ENCODE assay signal across 1 cellular context in the genomic region with DNA sequence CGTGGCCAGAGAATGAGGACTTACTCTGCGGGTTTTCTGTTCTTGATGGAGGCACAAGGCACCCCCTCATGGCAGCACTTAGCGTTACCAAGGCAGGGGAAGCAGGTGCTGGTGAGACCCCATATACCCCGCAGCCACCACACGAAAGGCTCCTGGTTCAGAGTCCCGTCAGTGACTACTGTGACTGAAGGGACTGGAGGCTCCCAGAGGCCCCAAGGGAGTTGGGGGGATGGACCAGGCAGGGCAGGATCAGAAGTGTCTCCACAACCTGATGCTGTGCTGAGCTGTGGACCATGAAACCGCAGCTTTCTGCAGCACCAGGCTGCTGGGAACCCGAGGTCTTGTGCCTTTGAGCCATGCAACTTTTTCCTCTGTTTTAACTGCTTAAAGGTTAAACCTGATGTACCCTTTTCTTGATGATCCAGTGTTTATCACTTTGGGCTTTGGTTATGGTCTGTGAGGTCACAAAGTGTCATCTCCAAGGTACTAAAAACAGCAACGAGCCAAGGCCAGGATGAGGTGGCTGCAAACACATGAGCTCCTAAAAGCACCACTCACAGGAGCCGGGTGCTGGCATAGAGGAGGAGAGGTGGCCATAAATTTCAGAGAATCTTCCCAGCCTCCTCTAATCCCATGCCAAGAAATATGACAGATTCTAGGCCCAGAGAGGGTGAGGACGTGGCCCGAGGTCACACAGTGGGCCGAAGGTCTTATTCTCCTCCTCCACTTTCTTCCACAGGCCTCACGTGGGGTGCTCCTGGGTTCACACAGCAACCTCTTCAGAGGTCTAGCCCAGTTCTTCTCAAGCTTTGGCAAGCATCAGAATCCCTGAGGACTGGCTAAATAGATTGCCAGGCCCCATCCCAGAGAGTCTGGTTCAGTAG.
TF ChIP-seq lines count a peak whose summit lies in the region.

No MANE protein-coding gene starts in this region.

TF ChIP-seq in HepG2, 621 proteins besides CTCF, POLR2A, EP300 and RAD21:
- no peak for TF ChIP-seq CREB3 (CRISPR knock-in tag; IDR thresholded peaks at IDR 0.05)
- TF ChIP-seq XRCC5 (optimal IDR thresholded peaks at IDR 0.05; ENCODE audit: low read length): no peak
- peak; percentile 86 for TF ChIP-seq ZNF768 (CRISPR knock-in tag; IDR thresholded peaks at IDR 0.05)
- no peak for TF ChIP-seq TRIM24 (CRISPR knock-in tag; IDR thresholded peaks at IDR 0.05)
- TF ChIP-seq SUZ12 (IDR thresholded peaks at IDR 0.05; ENCODE audit: low read depth, low read length): no peak
- no peak for TF ChIP-seq ZNF770 (CRISPR knock-in tag; IDR thresholded peaks at IDR 0.05)
- TF ChIP-seq, protein P1, sequence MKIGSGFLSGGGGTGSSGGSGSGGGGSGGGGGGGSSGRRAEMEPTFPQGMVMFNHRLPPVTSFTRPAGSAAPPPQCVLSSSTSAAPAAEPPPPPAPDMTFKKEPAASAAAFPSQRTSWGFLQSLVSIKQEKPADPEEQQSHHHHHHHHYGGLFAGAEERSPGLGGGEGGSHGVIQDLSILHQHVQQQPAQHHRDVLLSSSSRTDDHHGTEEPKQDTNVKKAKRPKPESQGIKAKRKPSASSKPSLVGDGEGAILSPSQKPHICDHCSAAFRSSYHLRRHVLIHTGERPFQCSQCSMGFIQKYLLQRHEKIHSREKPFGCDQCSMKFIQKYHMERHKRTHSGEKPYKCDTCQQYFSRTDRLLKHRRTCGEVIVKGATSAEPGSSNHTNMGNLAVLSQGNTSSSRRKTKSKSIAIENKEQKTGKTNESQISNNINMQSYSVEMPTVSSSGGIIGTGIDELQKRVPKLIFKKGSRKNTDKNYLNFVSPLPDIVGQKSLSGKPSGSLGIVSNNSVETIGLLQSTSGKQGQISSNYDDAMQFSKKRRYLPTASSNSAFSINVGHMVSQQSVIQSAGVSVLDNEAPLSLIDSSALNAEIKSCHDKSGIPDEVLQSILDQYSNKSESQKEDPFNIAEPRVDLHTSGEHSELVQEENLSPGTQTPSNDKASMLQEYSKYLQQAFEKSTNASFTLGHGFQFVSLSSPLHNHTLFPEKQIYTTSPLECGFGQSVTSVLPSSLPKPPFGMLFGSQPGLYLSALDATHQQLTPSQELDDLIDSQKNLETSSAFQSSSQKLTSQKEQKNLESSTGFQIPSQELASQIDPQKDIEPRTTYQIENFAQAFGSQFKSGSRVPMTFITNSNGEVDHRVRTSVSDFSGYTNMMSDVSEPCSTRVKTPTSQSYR (CRISPR knock-in tag; IDR thresholded peaks at IDR 0.05; ENCODE audit: borderline replicate concordance): no peak
- TF ChIP-seq ZFP36L2 (CRISPR knock-in tag; IDR thresholded peaks at IDR 0.05): no peak
- no peak for TF ChIP-seq SOX6 (IDR thresholded peaks at IDR 0.05)
- TF ChIP-seq SOX6 (CRISPR knock-in tag; IDR thresholded peaks at IDR 0.05): no peak
